Comparison of ENCODE assay signal across 1 cellular context in the genomic region with DNA sequence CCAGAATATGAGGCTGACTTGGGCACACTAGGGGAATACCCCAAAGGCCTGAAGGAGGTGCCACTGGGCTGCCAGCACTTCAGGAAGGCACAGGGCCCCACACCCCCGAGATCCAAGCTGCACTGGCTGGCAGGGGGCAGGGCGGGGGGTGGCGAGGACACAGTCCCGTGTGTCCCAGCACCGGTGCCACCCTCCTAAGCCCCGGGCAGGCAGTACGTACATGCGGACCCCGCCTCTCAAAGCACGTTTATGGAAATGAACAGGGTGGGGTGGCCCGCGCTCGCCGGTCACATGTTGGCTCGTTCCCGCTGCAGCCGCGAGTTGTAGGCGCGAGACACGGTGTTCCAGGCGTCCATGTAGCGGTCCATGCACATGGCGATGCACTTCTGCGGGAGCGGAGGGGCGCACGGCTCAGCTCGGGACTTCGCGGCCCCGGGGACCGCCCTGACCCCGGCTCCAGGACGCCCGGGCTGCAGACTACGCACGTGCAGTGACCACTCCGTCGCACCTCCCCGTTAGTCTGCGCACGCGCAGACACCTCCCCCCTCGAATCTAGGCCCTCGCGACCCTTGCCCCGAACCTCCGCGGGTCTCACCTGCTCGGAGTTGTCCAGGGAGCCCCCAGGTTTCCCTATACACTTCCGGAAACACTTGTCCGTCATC.
TF ChIP-seq lines count a peak whose summit lies in the region.

No MANE protein-coding gene starts in this region.

TF ChIP-seq in GM23338, 12 proteins besides CTCF, POLR2A, EP300 and RAD21:
- TF ChIP-seq STAT1 (IDR thresholded peaks at IDR 0.05; ENCODE audit: unreplicated experiment): no peak
- TF ChIP-seq ZNF331 (CRISPR knock-in tag; IDR thresholded peaks at IDR 0.05; ENCODE audit: low read depth): no peak
- no peak for TF ChIP-seq POLR2AphosphoS5 (IDR thresholded peaks at IDR 0.05; ENCODE audit: low read depth)
- TF ChIP-seq EZH2phosphoT487 (IDR thresholded peaks at IDR 0.05; ENCODE audit: unreplicated experiment): no peak
- TF ChIP-seq, protein P1, sequence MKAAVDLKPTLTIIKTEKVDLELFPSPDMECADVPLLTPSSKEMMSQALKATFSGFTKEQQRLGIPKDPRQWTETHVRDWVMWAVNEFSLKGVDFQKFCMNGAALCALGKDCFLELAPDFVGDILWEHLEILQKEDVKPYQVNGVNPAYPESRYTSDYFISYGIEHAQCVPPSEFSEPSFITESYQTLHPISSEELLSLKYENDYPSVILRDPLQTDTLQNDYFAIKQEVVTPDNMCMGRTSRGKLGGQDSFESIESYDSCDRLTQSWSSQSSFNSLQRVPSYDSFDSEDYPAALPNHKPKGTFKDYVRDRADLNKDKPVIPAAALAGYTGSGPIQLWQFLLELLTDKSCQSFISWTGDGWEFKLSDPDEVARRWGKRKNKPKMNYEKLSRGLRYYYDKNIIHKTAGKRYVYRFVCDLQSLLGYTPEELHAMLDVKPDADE (IDR thresholded peaks at IDR 0.05): no peak
- no peak for TF ChIP-seq JUNB (IDR thresholded peaks at IDR 0.05; ENCODE audit: unreplicated experiment)
- TF ChIP-seq, protein P2, sequence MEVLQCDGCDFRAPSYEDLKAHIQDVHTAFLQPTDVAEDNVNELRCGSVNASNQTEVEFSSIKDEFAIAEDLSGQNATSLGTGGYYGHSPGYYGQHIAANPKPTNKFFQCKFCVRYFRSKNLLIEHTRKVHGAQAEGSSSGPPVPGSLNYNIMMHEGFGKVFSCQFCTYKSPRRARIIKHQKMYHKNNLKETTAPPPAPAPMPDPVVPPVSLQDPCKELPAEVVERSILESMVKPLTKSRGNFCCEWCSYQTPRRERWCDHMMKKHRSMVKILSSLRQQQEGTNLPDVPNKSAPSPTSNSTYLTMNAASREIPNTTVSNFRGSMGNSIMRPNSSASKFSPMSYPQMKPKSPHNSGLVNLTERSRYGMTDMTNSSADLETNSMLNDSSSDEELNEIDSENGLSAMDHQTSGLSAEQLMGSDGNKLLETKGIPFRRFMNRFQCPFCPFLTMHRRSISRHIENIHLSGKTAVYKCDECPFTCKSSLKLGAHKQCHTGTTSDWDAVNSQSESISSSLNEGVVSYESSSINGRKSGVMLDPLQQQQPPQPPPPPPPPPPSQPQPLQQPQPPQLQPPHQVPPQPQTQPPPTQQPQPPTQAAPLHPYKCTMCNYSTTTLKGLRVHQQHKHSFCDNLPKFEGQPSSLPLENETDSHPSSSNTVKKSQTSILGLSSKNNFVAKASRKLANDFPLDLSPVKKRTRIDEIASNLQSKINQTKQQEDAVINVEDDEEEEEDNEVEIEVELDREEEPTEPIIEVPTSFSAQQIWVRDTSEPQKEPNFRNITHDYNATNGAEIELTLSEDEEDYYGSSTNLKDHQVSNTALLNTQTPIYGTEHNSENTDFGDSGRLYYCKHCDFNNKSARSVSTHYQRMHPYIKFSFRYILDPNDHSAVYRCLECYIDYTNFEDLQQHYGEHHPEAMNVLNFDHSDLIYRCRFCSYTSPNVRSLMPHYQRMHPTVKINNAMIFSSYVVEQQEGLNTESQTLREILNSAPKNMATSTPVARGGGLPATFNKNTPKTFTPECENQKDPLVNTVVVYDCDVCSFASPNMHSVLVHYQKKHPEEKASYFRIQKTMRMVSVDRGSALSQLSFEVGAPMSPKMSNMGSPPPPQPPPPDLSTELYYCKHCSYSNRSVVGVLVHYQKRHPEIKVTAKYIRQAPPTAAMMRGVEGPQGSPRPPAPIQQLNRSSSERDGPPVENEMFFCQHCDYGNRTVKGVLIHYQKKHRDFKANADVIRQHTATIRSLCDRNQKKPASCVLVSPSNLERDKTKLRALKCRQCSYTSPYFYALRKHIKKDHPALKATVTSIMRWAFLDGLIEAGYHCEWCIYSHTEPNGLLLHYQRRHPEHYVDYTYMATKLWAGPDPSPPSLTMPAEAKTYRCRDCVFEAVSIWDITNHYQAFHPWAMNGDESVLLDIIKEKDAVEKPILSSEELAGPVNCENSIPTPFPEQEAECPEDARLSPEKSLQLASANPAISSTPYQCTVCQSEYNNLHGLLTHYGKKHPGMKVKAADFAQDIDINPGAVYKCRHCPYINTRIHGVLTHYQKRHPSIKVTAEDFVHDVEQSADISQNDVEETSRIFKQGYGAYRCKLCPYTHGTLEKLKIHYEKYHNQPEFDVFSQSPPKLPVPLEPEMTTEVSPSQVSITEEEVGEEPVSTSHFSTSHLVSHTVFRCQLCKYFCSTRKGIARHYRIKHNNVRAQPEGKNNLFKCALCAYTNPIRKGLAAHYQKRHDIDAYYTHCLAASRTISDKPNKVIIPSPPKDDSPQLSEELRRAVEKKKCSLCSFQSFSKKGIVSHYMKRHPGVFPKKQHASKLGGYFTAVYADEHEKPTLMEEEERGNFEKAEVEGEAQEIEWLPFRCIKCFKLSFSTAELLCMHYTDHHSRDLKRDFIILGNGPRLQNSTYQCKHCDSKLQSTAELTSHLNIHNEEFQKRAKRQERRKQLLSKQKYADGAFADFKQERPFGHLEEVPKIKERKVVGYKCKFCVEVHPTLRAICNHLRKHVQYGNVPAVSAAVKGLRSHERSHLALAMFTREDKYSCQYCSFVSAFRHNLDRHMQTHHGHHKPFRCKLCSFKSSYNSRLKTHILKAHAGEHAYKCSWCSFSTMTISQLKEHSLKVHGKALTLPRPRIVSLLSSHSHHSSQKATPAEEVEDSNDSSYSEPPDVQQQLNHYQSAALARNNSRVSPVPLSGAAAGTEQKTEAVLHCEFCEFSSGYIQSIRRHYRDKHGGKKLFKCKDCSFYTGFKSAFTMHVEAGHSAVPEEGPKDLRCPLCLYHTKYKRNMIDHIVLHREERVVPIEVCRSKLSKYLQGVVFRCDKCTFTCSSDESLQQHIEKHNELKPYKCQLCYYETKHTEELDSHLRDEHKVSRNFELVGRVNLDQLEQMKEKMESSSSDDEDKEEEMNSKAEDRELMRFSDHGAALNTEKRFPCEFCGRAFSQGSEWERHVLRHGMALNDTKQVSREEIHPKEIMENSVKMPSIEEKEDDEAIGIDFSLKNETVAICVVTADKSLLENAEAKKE (CRISPR knock-in tag; IDR thresholded peaks at IDR 0.05): no peak
- no peak for TF ChIP-seq EZH2 (IDR thresholded peaks at IDR 0.05; ENCODE audit: low read depth, unreplicated experiment)
- TF ChIP-seq, protein P3, sequence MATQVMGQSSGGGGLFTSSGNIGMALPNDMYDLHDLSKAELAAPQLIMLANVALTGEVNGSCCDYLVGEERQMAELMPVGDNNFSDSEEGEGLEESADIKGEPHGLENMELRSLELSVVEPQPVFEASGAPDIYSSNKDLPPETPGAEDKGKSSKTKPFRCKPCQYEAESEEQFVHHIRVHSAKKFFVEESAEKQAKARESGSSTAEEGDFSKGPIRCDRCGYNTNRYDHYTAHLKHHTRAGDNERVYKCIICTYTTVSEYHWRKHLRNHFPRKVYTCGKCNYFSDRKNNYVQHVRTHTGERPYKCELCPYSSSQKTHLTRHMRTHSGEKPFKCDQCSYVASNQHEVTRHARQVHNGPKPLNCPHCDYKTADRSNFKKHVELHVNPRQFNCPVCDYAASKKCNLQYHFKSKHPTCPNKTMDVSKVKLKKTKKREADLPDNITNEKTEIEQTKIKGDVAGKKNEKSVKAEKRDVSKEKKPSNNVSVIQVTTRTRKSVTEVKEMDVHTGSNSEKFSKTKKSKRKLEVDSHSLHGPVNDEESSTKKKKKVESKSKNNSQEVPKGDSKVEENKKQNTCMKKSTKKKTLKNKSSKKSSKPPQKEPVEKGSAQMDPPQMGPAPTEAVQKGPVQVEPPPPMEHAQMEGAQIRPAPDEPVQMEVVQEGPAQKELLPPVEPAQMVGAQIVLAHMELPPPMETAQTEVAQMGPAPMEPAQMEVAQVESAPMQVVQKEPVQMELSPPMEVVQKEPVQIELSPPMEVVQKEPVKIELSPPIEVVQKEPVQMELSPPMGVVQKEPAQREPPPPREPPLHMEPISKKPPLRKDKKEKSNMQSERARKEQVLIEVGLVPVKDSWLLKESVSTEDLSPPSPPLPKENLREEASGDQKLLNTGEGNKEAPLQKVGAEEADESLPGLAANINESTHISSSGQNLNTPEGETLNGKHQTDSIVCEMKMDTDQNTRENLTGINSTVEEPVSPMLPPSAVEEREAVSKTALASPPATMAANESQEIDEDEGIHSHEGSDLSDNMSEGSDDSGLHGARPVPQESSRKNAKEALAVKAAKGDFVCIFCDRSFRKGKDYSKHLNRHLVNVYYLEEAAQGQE (IDR thresholded peaks at IDR 0.05; ENCODE audit: unreplicated experiment): no peak
TF ChIP-seq in GM23338: peak in this region for 0.
